8 cellular contexts compared by ENCODE assay signal in the genomic region with DNA sequence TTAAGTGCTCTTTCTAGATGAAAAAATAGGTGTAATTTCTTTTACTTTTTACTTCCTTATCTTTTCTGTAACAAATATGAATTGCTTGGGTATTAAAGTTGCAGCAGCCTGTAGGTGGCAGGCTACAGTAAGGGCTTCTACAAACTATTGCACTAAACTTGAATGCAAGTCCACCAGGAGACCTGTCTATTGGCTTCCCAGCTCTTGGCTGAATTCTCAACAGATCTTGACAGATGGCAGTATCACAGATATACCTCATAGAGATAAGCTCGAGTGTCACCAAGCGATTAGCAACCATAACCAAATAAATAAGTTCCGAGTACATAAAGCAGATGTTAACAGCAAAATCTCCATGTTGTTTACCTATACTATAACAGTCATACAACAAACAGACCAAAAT. TPM values are rescaled to one million over a fixed set of nuclear protein-coding genes. Genes with fewer than 3 reads are reported as not detected.
DNase-seq lines count a peak whose midpoint lies in the region; ATAC-seq and TF ChIP-seq lines count a peak whose summit lies in the region.

No MANE protein-coding gene starts in this region.

- peak; percentile 83 to 87 for DNase-seq in AML-193 (lab: John Stamatoyannopoulos, UW)
- peak; percentile 2 for DNase-seq in NCI-H526 treated with DMSO at 0.1 percent for 48 hours (lab: John Stamatoyannopoulos, UW)
- DNase-seq in activated CD8-positive, alpha-beta memory T cell treated with anti-CD3 and anti-CD28 coated beads, Interleukin-2, amount 50 U/mL, for 4 hours = peak; percentile 43
- DNase-seq in esophagus squamous epithelium (lab: John Stamatoyannopoulos, UW) = no peak
- no peak for DNase-seq in NK-92 treated with Interleukin-12 subunit alpha and Interleukin-12 subunit beta, amount 100 ng/mL, for 24 hours (lab: John Stamatoyannopoulos, UW)

- no peak for TF ChIP-seq RAD21 in neural cell (conservative IDR thresholded peaks at IDR 0.05)

- H3F3A ChIP-seq in neural cell (ENCODE audit: insufficient read depth, low read length, poor library complexity, severe bottlenecking) = no peaks in the 10 kb centered on the region

- H3K9ac ChIP-seq in neural cell (ENCODE audit: low read length) = no peak overlapping the region

- H3K9me3 ChIP-seq in esophagus squamous epithelium = no peaks in the 10 kb centered on the region
- H3K9me3 ChIP-seq in neural cell (ENCODE audit: low read length) = no peaks in the 10 kb centered on the region

- no peak overlapping the region for H3K4me3 ChIP-seq in esophagus squamous epithelium
- H3K4me3 ChIP-seq in neural cell (ENCODE audit: low read length) = no peak overlapping the region

- H2AFZ ChIP-seq in neural cell (ENCODE audit: low read depth, low read length) = no peak overlapping the region

- peaks cover 0 to 40% (median 0%) of the 10 kb centered on the region in 3 donors for H3K36me3 ChIP-seq in esophagus squamous epithelium
- peaks cover 16% of the 10 kb centered on the region for H3K36me3 ChIP-seq in neural cell (ENCODE audit: insufficient read depth, low read length)

- TF ChIP-seq EP300 in neural cell (conservative IDR thresholded peaks at IDR 0.05; ENCODE audit: poor library complexity, severe bottlenecking) = no peak

- H3K27ac ChIP-seq in esophagus squamous epithelium (peak overlapping the region in 2 of 4 donors; percentile 2 to 55), neural cell (ENCODE audit: low read length) (no peak overlapping the region)

- H3K4me2 ChIP-seq in neural cell (ENCODE audit: low read length) = no peak overlapping the region

- no peak for TF ChIP-seq POLR2A in esophagus squamous epithelium (IDR thresholded peaks at IDR 0.05)

- TF ChIP-seq CTCF in esophagus squamous epithelium (IDR thresholded peaks at IDR 0.05) (peak; percentile 51 to 81 (median 70)), neural cell (IDR thresholded peaks at IDR 0.05; ENCODE audit: poor library complexity, severe bottlenecking) (peak; percentile 46)

- H3K27me3 ChIP-seq in esophagus squamous epithelium (no peaks in the 10 kb centered on the region), neural cell (ENCODE audit: insufficient read depth, low read depth, low read length) (no peaks in the 10 kb centered on the region)

- ATAC-seq in GM18502 (IDR thresholded peaks at IDR 0.05; ENCODE audit: poor library complexity, unreplicated experiment) (peak; percentile 48), HG02981 (IDR thresholded peaks at IDR 0.05; ENCODE audit: unreplicated experiment) (no peak)

- H3K4me1 ChIP-seq in esophagus squamous epithelium = peaks cover 13 to 60% (median 28%) of the 10 kb centered on the region in 3 donors

- no peaks in the 10 kb centered on the region for H4K20me1 ChIP-seq in neural cell (ENCODE audit: insufficient read depth)

- WGBS in esophagus squamous epithelium, 2 donors = 49 to 69% methylated on average over 3 of the region's 3 CpGs

- peaks cover 22% of the 10 kb centered on the region for H3K79me2 ChIP-seq in neural cell (replicated peaks; ENCODE audit: insufficient read depth, low read length)

- intact Hi-C loops in esophagus squamous epithelium (cut with DNase I) = loop anchor here (5.0 to 10.0 kb wide), 2 partner anchors 88 to 191 kb away; no protein-coding TSS in a partner anchor

- no peaks in the 10 kb centered on the region for H3K9me2 ChIP-seq in neural cell (ENCODE audit: insufficient read depth, low read length)

TF ChIP-seq in neural cell, 6 proteins besides CTCF, POLR2A, EP300 and RAD21:
- no peak for TF ChIP-seq MXI1 (conservative IDR thresholded peaks at IDR 0.05; ENCODE audit: poor library complexity, severe bottlenecking)
- TF ChIP-seq SMC3 (conservative IDR thresholded peaks at IDR 0.05; ENCODE audit: poor library complexity) = peak; percentile 53

RNA-seq across cellular contexts. Expression of a gene that starts 5.9 kb away (rescaled TPM):
- 10 to 100 TPM; 15.2 to 60.8 (median 31.1) TPM for total RNA-seq in esophagus squamous epithelium
- polyA plus RNA-seq in neural cell = 197 and 222 TPM in 2 replicates
- polyA minus RNA-seq in neural cell = 95.2 and 123 TPM in 2 replicates

RNA-seq across cellular contexts. Expression of a gene that starts 50.9 kb away (rescaled TPM):
- not detected for total RNA-seq in esophagus squamous epithelium
- not detected in 2 replicates for polyA plus RNA-seq in neural cell
- not detected in 2 replicates for polyA minus RNA-seq in neural cell

Comparison
In these comparisons a context has a peak if more than half of its experiments do, and no peak if none do; other contexts are left out.
1. DNase-seq: peak in AML-193 (2 of 2), NCI-H526 treated with DMSO at 0.1 percent for 48 hours (single experiment) and activated CD8-positive, alpha-beta memory T cell treated with anti-CD3 and anti-CD28 coated beads, Interleukin-2, amount 50 U/mL, for 4 hours (single experiment); none in esophagus squamous epithelium (single experiment) and NK-92 treated with Interleukin-12 subunit alpha and Interleukin-12 subunit beta, amount 100 ng/mL, for 24 hours (single experiment).